8 cellular contexts compared by ENCODE assay signal in the genomic region with DNA sequence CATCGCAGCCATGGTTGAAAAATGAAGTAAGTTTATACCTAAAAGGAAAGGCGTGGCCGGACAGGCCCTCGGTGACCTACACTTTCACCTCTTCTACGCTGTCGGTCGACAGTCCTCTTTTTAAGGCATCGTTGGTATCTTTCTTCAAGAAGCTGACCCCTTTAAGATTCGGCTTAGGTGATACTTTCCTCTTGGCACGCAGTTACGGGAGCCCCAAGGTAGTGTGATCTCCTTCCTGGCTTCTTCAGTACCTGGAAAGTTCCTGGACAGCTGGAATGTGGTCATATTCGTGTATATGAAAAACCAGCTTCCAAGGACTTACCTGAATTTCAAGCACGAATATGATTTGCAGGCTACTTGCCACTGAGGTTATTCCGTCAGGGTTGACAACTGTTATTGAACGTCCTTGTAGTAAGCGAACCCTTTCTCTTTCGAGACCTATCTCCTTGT. TPM values are rescaled to one million over a fixed set of nuclear protein-coding genes. Genes with fewer than 3 reads are reported as not detected.
DNase-seq lines count a peak whose midpoint lies in the region; ATAC-seq and TF ChIP-seq lines count a peak whose summit lies in the region.

No MANE protein-coding gene starts in this region.

- H3K27me3 Mint-ChIP-seq in chondrocyte (ENCODE audit: low read depth) (no peaks in the 10 kb centered on the region), nephron progenitor cell (ENCODE audit: low read depth, poor library complexity) (peaks cover 4% of the 10 kb centered on the region)

- H3K4me3 Mint-ChIP-seq in chondrocyte (ENCODE audit: unreplicated experiment), result peak overlapping the region; percentile 87
- peak overlapping the region; percentile 88 for H3K4me3 Mint-ChIP-seq in nephron progenitor cell

- TF ChIP-seq CTCF in KMS-11 (conservative IDR thresholded peaks at IDR 0.05; ENCODE audit: low read depth, low read length) (no peak), chondrocyte (IDR thresholded peaks at IDR 0.05) (no peak), nephron progenitor cell (IDR thresholded peaks at IDR 0.05) (no peak)

- H3K9me3 Mint-ChIP-seq in chondrocyte (ENCODE audit: low read depth), result no peaks in the 10 kb centered on the region
- H3K9me3 Mint-ChIP-seq in nephron progenitor cell, result peaks cover 4% of the 10 kb centered on the region

- H4K20me1 ChIP-seq in BLaER1 treated with 17β-estradiol and CSF1 and Interleukin-3, amounts not matched to agents 10 nM and 100 nM, result peaks cover 10 to 37% (median 25%) of the 10 kb centered on the region in 11 experiments; a peak in 20 of 22 replicates
- no peaks in the 10 kb centered on the region for H4K20me1 ChIP-seq in KMS-11 (ENCODE audit: insufficient read depth)

- H3K9ac ChIP-seq in BLaER1 treated with 17β-estradiol and CSF1 and Interleukin-3, amounts not matched to agents 10 nM and 100 nM, result peak overlapping the region; percentile 88 to 98 (median 95); a peak in 20 of 22 replicates
- peak overlapping the region; percentile 65; the same call in 1 of the 2 replicates for H3K9ac ChIP-seq in KMS-11

- H3K27ac Mint-ChIP-seq in chondrocyte (ENCODE audit: unreplicated experiment) (peak overlapping the region; percentile 87), nephron progenitor cell (peak overlapping the region; percentile 95)

- H3K36me3 ChIP-seq in BLaER1 treated with 17β-estradiol and CSF1 and Interleukin-3, amounts not matched to agents 10 nM and 100 nM, result peaks cover 0 to 7% (median 0%) of the 10 kb centered on the region in 11 experiments; a peak in 5 of 22 replicates
- no peaks in the 10 kb centered on the region for H3K36me3 ChIP-seq in KMS-11 (ENCODE audit: insufficient read depth)
- no peaks in the 10 kb centered on the region for H3K36me3 ChIP-seq in HAP-1 (replicated peaks)

- H3K36me3 Mint-ChIP-seq in chondrocyte (ENCODE audit: low read depth) (no peaks in the 10 kb centered on the region), nephron progenitor cell (ENCODE audit: low read depth) (peaks cover 7% of the 10 kb centered on the region)

- peak overlapping the region; percentile 91 to 98 (median 97); a peak in 21 of 22 replicates for H3K27ac ChIP-seq in BLaER1 treated with 17β-estradiol and CSF1 and Interleukin-3, amounts not matched to agents 10 nM and 100 nM
- peak overlapping the region; percentile 88; the same call in 1 of the 2 replicates for H3K27ac ChIP-seq in KMS-11

- H2AFZ ChIP-seq in KMS-11 (ENCODE audit: low read depth), result peak overlapping the region; percentile 98

- H3K4me1 ChIP-seq in BLaER1 treated with 17β-estradiol and CSF1 and Interleukin-3, amounts not matched to agents 10 nM and 100 nM, result peaks cover 21 to 90% (median 66%) of the 10 kb centered on the region in 10 experiments
- H3K4me1 ChIP-seq in KMS-11 (ENCODE audit: low read depth, poor library complexity, severe bottlenecking) (peaks cover 34% of the 10 kb centered on the region), HAP-1 (peaks cover 22% of the 10 kb centered on the region)

- peak overlapping the region; percentile 71 to 93 (median 86) for H3K4me3 ChIP-seq in BLaER1 treated with 17β-estradiol and CSF1 and Interleukin-3, amounts not matched to agents 10 nM and 100 nM
- H3K4me3 ChIP-seq in KMS-11 (IDR thresholded peaks at IDR 0.05; ENCODE audit: insufficient read depth, low read depth, low read length) (no peak overlapping the region), HAP-1 (no peak overlapping the region)

- H3K27me3 ChIP-seq in BLaER1 treated with 17β-estradiol and CSF1 and Interleukin-3, amounts not matched to agents 10 nM and 100 nM, result no peaks in the 10 kb centered on the region
- H3K27me3 ChIP-seq in KMS-11 (ENCODE audit: insufficient read depth, low read depth) (no peaks in the 10 kb centered on the region), HAP-1 (ENCODE audit: low read depth) (no peaks in the 10 kb centered on the region)

- H3K4me1 Mint-ChIP-seq in chondrocyte (ENCODE audit: low read depth) (peaks cover 35% of the 10 kb centered on the region), nephron progenitor cell (peaks cover 57% of the 10 kb centered on the region)

- no peak for ATAC-seq in HG03457 (IDR thresholded peaks at IDR 0.05; ENCODE audit: unreplicated experiment)

- intact Hi-C loops in posterior vena cava (cut with DNase I), result loop anchor here (5.0 to 10.0 kb wide), 2 partner anchors 48 to 1474 kb away; no protein-coding TSS in a partner anchor

- peaks cover 33% of the 10 kb centered on the region for H3K79me2 ChIP-seq in KMS-11 (ENCODE audit: insufficient read depth, low read depth)

- in situ Hi-C loops in HAP-1 (cut with MboI; ENCODE audit: low sequenced_read_pairs), result no loop called here

- peaks cover 0 to 10% (median 0%) of the 10 kb centered on the region in 11 experiments; a peak in 4 of 22 replicates for H3K9me3 ChIP-seq in BLaER1 treated with 17β-estradiol and CSF1 and Interleukin-3, amounts not matched to agents 10 nM and 100 nM (replicated peaks in 1 of 11)
- no peaks in the 10 kb centered on the region for H3K9me3 ChIP-seq in HAP-1

- DNase-seq in chondrocyte (ENCODE audit: low spot score) (no peak), nephron progenitor cell (no peak), HAP-1 (ENCODE audit: low spot score in 2 of 2) (no peak), posterior vena cava (ENCODE audit: low spot score) (no peak)
- DNase-seq in stimulated activated CD4-positive, alpha-beta T cell treated with anti-CD3 and anti-CD28 coated beads, Interleukin-4, amount 100 ng/mL, for 24 hours, result no peak

- peak overlapping the region; percentile 77 to 95 (median 90) for H3K4me2 ChIP-seq in BLaER1 treated with 17β-estradiol and CSF1 and Interleukin-3, amounts not matched to agents 10 nM and 100 nM
- H3K4me2 ChIP-seq in KMS-11, result peak overlapping the region; percentile 95

RNA-seq across cellular contexts. Expression of a gene that starts 0.9 kb away (rescaled TPM):
- 53.9 to 75.7 TPM (median 71.8 TPM) in 3 replicates for total RNA-seq in chondrocyte
- total RNA-seq in posterior vena cava, result 10 to 100 TPM; 81.4 to 89.8 TPM

Comparison
In these comparisons a context has a peak if more than half of its experiments do, and no peak if none do; other contexts are left out.
1. H3K4me3 ChIP-seq: peak in BLaER1 treated with 17β-estradiol and CSF1 and Interleukin-3, amounts not matched to agents 10 nM and 100 nM (10 of 10); none in KMS-11 (single experiment) and HAP-1 (single experiment).